In the genomic region with DNA sequence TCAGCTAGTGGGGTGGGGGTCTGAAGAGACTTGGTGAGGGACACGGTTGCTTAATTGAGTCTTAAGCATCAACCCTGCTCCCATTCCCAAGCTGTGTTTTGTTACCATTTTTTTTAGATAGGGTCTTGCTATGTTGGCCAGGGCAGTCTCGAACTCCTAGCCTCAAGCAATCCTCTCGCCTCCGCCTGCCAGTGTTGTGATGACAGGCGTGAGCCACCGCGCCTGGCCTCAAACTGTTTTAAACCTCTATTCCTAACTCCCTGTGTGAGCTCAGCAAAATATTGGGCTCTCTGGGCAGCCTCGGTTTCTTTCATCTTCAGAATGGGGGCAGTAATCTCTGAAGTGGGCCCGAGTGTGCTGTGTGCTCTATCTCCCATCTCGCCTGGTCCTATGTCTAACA, we compare ENCODE assay signal across 1 cellular context.
TF ChIP-seq lines count a peak whose summit lies in the region.

No MANE protein-coding gene starts in this region.

TF ChIP-seq in HCT116, 20 proteins besides CTCF, POLR2A, EP300 and RAD21:
- TF ChIP-seq EZH2 (IDR thresholded peaks at IDR 0.05) (no peak), ZNF274 (IDR thresholded peaks at IDR 0.05; ENCODE audit: low read depth, low read length) (no peak), SRF (IDR thresholded peaks at IDR 0.05; ENCODE audit: low read depth) (no peak), YY1 (IDR thresholded peaks at IDR 0.05; ENCODE audit: extremely low read depth, insufficient replicate concordance, low read depth, low read length) (no peak), FOSL1 (IDR thresholded peaks at IDR 0.05; ENCODE audit: low read depth) (no peak), JUND (IDR thresholded peaks at IDR 0.05) (no peak), EZH2phosphoT487 (IDR thresholded peaks at IDR 0.05; ENCODE audit: borderline replicate concordance) (no peak), SIN3A (IDR thresholded peaks at IDR 0.05; ENCODE audit: low read depth) (no peak), POLR2AphosphoS5 (IDR thresholded peaks at IDR 0.05; ENCODE audit: low read depth, low read length) (no peak)
- TF ChIP-seq, protein P1, sequence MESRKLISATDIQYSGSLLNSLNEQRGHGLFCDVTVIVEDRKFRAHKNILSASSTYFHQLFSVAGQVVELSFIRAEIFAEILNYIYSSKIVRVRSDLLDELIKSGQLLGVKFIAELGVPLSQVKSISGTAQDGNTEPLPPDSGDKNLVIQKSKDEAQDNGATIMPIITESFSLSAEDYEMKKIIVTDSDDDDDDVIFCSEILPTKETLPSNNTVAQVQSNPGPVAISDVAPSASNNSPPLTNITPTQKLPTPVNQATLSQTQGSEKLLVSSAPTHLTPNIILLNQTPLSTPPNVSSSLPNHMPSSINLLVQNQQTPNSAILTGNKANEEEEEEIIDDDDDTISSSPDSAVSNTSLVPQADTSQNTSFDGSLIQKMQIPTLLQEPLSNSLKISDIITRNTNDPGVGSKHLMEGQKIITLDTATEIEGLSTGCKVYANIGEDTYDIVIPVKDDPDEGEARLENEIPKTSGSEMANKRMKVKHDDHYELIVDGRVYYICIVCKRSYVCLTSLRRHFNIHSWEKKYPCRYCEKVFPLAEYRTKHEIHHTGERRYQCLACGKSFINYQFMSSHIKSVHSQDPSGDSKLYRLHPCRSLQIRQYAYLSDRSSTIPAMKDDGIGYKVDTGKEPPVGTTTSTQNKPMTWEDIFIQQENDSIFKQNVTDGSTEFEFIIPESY (IDR thresholded peaks at IDR 0.05; ENCODE audit: extremely low read depth, insufficient replicate concordance, low read length), result no peak
- TF ChIP-seq, protein P2, sequence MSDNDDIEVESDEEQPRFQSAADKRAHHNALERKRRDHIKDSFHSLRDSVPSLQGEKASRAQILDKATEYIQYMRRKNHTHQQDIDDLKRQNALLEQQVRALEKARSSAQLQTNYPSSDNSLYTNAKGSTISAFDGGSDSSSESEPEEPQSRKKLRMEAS (IDR thresholded peaks at IDR 0.05), result no peak
- TF ChIP-seq, protein P3, sequence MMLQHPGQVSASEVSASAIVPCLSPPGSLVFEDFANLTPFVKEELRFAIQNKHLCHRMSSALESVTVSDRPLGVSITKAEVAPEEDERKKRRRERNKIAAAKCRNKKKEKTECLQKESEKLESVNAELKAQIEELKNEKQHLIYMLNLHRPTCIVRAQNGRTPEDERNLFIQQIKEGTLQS (IDR thresholded peaks at IDR 0.05), result no peak
